Comparison of ENCODE assay signal across 10 cellular contexts in genomic region chr20:63475209-63475608, GRCh38. TPM values are rescaled to one million over a fixed set of nuclear protein-coding genes. Genes with fewer than 3 reads are reported as not detected.
DNase-seq lines count a peak whose midpoint lies in the region; ATAC-seq and TF ChIP-seq lines count a peak whose summit lies in the region.
"Had no signal": no experiment of that assay in that cellular context is flagged by ENCODE, and none has a peak within 500 bp of the region (broad histone marks: within the 10 kb centered on the region; RNA-seq: fewer than 3 reads in every experiment).

No MANE protein-coding gene starts in this region.

- TF ChIP-seq CTCF in NB4 (IDR thresholded peaks at IDR 0.05; ENCODE audit: low read depth, low read length) (no peak), endothelial cell (IDR thresholded peaks at IDR 0.05; ENCODE audit: unreplicated experiment) (no peak), osteoblast (IDR thresholded peaks at IDR 0.05; ENCODE audit: extremely low read depth, low read depth, low read length) (no peak), vagina (IDR thresholded peaks at IDR 0.05) (no peak)

- no peak overlapping the region for H3K27ac Mint-ChIP-seq in activated CD4-positive, alpha-beta memory T cell treated with anti-CD3 and anti-CD28 coated beads for 36 hours
- no peak overlapping the region for H3K27ac Mint-ChIP-seq in activated CD4-positive, alpha-beta memory T cell treated with anti-CD3 and anti-CD28 coated beads, Interleukin-2, amount 10 ng/mL, durations not matched to agents 7 days and 5 days
- H3K27ac Mint-ChIP-seq in endothelial cell (ENCODE audit: unreplicated experiment), result no peak overlapping the region

- H3K27me3 ChIP-seq in osteoblast (ENCODE audit: insufficient read depth, low read length) (peaks cover 48% of the 10 kb centered on the region), vagina (peaks cover 11% of the 10 kb centered on the region)

- intact Hi-C loops in activated CD4-positive, alpha-beta memory T cell treated with anti-CD3 and anti-CD28 coated beads for 36 hours (cut with micrococcal nuclease), result no loop called here
- intact Hi-C loops in vagina (cut with DNase I), result loop anchor here (10.0 kb wide), 1 partner anchor 300 kb away; no protein-coding TSS in a partner anchor

- H3K9me3 Mint-ChIP-seq in activated CD4-positive, alpha-beta memory T cell treated with anti-CD3 and anti-CD28 coated beads for 36 hours, result no peaks in the 10 kb centered on the region
- H3K9me3 Mint-ChIP-seq in activated CD4-positive, alpha-beta memory T cell treated with anti-CD3 and anti-CD28 coated beads, Interleukin-2, amount 10 ng/mL, durations not matched to agents 7 days and 5 days, result no peaks in the 10 kb centered on the region
- H3K9me3 Mint-ChIP-seq in endothelial cell (ENCODE audit: unreplicated experiment), result no peaks in the 10 kb centered on the region

- DNase-seq in activated CD4-positive, alpha-beta memory T cell treated with anti-CD3 and anti-CD28 coated beads for 36 hours, result peak; percentile 22
- DNase-seq in activated CD4-positive, alpha-beta memory T cell treated with anti-CD3 and anti-CD28 coated beads, Interleukin-2, amount 10 ng/mL, durations not matched to agents 7 days and 5 days, result no peak
- DNase-seq in NB4 (ENCODE audit: low read depth) (peak; percentile 55), endothelial cell (ENCODE audit: low spot score) (peak; percentile 56), osteoblast (ENCODE audit: insufficient read length, low spot score, missing footprints) (peak; percentile 96), GF-D8 (lab: John Stamatoyannopoulos, UW) (no peak), vagina (ENCODE audit: extremely low spot score in 2 of 2) (no peak)
- DNase-seq: amygdala, stomach had no signal

- H2AFZ ChIP-seq in osteoblast (ENCODE audit: low read length), result no peak overlapping the region

- H3K27ac ChIP-seq in osteoblast (ENCODE audit: low read depth, low read length), result no peak overlapping the region
- no peak overlapping the region for H3K27ac ChIP-seq in vagina
- H3K27ac ChIP-seq: stomach had no signal

- POLR2A ChIA-PET in activated CD4-positive, alpha-beta memory T cell treated with anti-CD3 and anti-CD28 coated beads for 36 hours (lab: Charles Lee), result no interaction called here
- POLR2A ChIA-PET in activated CD4-positive, alpha-beta memory T cell treated with anti-CD3 and anti-CD28 coated beads, Interleukin-2, amount 10 ng/mL, durations not matched to agents 7 days and 5 days (lab: Charles Lee), result no interaction called here

- no peaks in the 10 kb centered on the region for H3K36me3 Mint-ChIP-seq in activated CD4-positive, alpha-beta memory T cell treated with anti-CD3 and anti-CD28 coated beads for 36 hours
- no peaks in the 10 kb centered on the region for H3K36me3 Mint-ChIP-seq in activated CD4-positive, alpha-beta memory T cell treated with anti-CD3 and anti-CD28 coated beads, Interleukin-2, amount 10 ng/mL, durations not matched to agents 7 days and 5 days (ENCODE audit: low read depth)
- no peaks in the 10 kb centered on the region for H3K36me3 Mint-ChIP-seq in endothelial cell (ENCODE audit: low read depth, unreplicated experiment)

- TF ChIP-seq POLR2A in NB4 (IDR thresholded peaks at IDR 0.05; ENCODE audit: extremely low read depth, insufficient read length), result no peak
- TF ChIP-seq POLR2A in vagina (IDR thresholded peaks at IDR 0.05), result no peak

- no peak overlapping the region for H3K4me3 Mint-ChIP-seq in activated CD4-positive, alpha-beta memory T cell treated with anti-CD3 and anti-CD28 coated beads for 36 hours
- H3K4me3 Mint-ChIP-seq in activated CD4-positive, alpha-beta memory T cell treated with anti-CD3 and anti-CD28 coated beads, Interleukin-2, amount 10 ng/mL, durations not matched to agents 7 days and 5 days, result no peak overlapping the region
- H3K4me3 Mint-ChIP-seq in endothelial cell (ENCODE audit: unreplicated experiment), result no peak overlapping the region

- peaks cover 5% of the 10 kb centered on the region for H3K4me1 Mint-ChIP-seq in activated CD4-positive, alpha-beta memory T cell treated with anti-CD3 and anti-CD28 coated beads for 36 hours (ENCODE audit: low read depth)
- no peaks in the 10 kb centered on the region for H3K4me1 Mint-ChIP-seq in activated CD4-positive, alpha-beta memory T cell treated with anti-CD3 and anti-CD28 coated beads, Interleukin-2, amount 10 ng/mL, durations not matched to agents 7 days and 5 days
- no peaks in the 10 kb centered on the region for H3K4me1 Mint-ChIP-seq in endothelial cell (ENCODE audit: unreplicated experiment)

- H3K79me2 ChIP-seq in osteoblast (ENCODE audit: insufficient read depth, low read length), result no peaks in the 10 kb centered on the region

- no peaks in the 10 kb centered on the region for H4K20me1 ChIP-seq in osteoblast (ENCODE audit: insufficient read depth, low read length)

- H3K4me3 ChIP-seq in NB4 (ENCODE audit: low read depth, low read length) (no peak overlapping the region), osteoblast (ENCODE audit: insufficient read depth, low read length) (no peak overlapping the region), vagina (no peak overlapping the region)
- H3K4me3 ChIP-seq: stomach had no signal

- no peaks in the 10 kb centered on the region for H3K36me3 ChIP-seq in osteoblast (ENCODE audit: insufficient read depth, low read length)
- no peaks in the 10 kb centered on the region for H3K36me3 ChIP-seq in vagina
- H3K36me3 ChIP-seq: stomach had no signal

- CTCF ChIA-PET in activated CD4-positive, alpha-beta memory T cell treated with anti-CD3 and anti-CD28 coated beads for 36 hours (lab: Charles Lee), result no interaction called here
- CTCF ChIA-PET in activated CD4-positive, alpha-beta memory T cell treated with anti-CD3 and anti-CD28 coated beads, Interleukin-2, amount 10 ng/mL, durations not matched to agents 7 days and 5 days (lab: Charles Lee), result interaction anchor here (1.1 kb wide), 1 partner anchor 21 kb away, joined by 3 read pairs; no protein-coding TSS in a partner anchor

- ATAC-seq in GM21360 (IDR thresholded peaks at IDR 0.05; ENCODE audit: unreplicated experiment), result no peak

- no peak overlapping the region for H3K4me2 ChIP-seq in osteoblast (ENCODE audit: insufficient read depth, low read length)

- no peaks in the 10 kb centered on the region for H3K4me1 ChIP-seq in osteoblast (ENCODE audit: insufficient read depth, low read length)
- H3K4me1 ChIP-seq in vagina, result peaks cover 13% of the 10 kb centered on the region

- H3K27me3 Mint-ChIP-seq in activated CD4-positive, alpha-beta memory T cell treated with anti-CD3 and anti-CD28 coated beads for 36 hours, result peaks cover 45% of the 10 kb centered on the region
- H3K27me3 Mint-ChIP-seq in activated CD4-positive, alpha-beta memory T cell treated with anti-CD3 and anti-CD28 coated beads, Interleukin-2, amount 10 ng/mL, durations not matched to agents 7 days and 5 days, result peaks cover 40% of the 10 kb centered on the region
- H3K27me3 Mint-ChIP-seq in endothelial cell (ENCODE audit: unreplicated experiment), result peaks cover 2% of the 10 kb centered on the region

- H3K9me3 ChIP-seq in osteoblast (ENCODE audit: low read depth, low read length) (no peaks in the 10 kb centered on the region), vagina (no peaks in the 10 kb centered on the region)
- H3K9me3 ChIP-seq: stomach had no signal

RNA-seq across cellular contexts. Expression of gene KCNQ2, which starts 2.8 kb away (rescaled TPM):
- not detected for total RNA-seq in activated CD4-positive, alpha-beta memory T cell treated with anti-CD3 and anti-CD28 coated beads for 36 hours
- not detected for total RNA-seq in activated CD4-positive, alpha-beta memory T cell treated with anti-CD3 and anti-CD28 coated beads, Interleukin-2, amount 10 ng/mL, durations not matched to agents 7 days and 5 days
- 3.2 TPM for total RNA-seq in endothelial cell (ENCODE audit: unreplicated experiment)
- total RNA-seq in osteoblast, result 0.36 TPM in 1 of 2 replicates, not detected in the other
- 1.2 TPM for total RNA-seq in vagina

RNA-seq across cellular contexts. Expression of gene EEF1A2, which starts 23.7 kb away (rescaled TPM):
- 1 to 10 TPM; 1.1 to 1.7 TPM for total RNA-seq in activated CD4-positive, alpha-beta memory T cell treated with anti-CD3 and anti-CD28 coated beads for 36 hours
- total RNA-seq in activated CD4-positive, alpha-beta memory T cell treated with anti-CD3 and anti-CD28 coated beads, Interleukin-2, amount 10 ng/mL, durations not matched to agents 7 days and 5 days, result 1 to 10 TPM; 2.0 to 2.6 TPM
- total RNA-seq in endothelial cell (ENCODE audit: unreplicated experiment) (0.31 TPM), osteoblast (not detected in 2 replicates), vagina (9.8 TPM)

RNA-seq across cellular contexts. Expression of gene PPDPF, which starts 45.4 kb away (rescaled TPM):
- 100 to 1,000 TPM; 191 to 201 TPM for total RNA-seq in activated CD4-positive, alpha-beta memory T cell treated with anti-CD3 and anti-CD28 coated beads for 36 hours
- total RNA-seq in activated CD4-positive, alpha-beta memory T cell treated with anti-CD3 and anti-CD28 coated beads, Interleukin-2, amount 10 ng/mL, durations not matched to agents 7 days and 5 days, result 100 to 1,000 TPM; 228 to 232 TPM
- 151 TPM for total RNA-seq in endothelial cell (ENCODE audit: unreplicated experiment)
- total RNA-seq in osteoblast, result 52.2 and 85.4 TPM in 2 replicates
- 198 TPM for total RNA-seq in vagina

Comparison
In these comparisons a context has a peak if more than half of its experiments do, and no peak if none do; other contexts are left out.
1. DNase-seq: peak in activated CD4-positive, alpha-beta memory T cell treated with anti-CD3 and anti-CD28 coated beads for 36 hours (single experiment), NB4 (single experiment), endothelial cell (single experiment) and osteoblast (single experiment); none in activated CD4-positive, alpha-beta memory T cell treated with anti-CD3 and anti-CD28 coated beads, Interleukin-2, amount 10 ng/mL, durations not matched to agents 7 days and 5 days (single experiment), GF-D8 (single experiment) and vagina (0 of 2).